Comparison of ENCODE assay signal across 1 cellular context in the genomic region with DNA sequence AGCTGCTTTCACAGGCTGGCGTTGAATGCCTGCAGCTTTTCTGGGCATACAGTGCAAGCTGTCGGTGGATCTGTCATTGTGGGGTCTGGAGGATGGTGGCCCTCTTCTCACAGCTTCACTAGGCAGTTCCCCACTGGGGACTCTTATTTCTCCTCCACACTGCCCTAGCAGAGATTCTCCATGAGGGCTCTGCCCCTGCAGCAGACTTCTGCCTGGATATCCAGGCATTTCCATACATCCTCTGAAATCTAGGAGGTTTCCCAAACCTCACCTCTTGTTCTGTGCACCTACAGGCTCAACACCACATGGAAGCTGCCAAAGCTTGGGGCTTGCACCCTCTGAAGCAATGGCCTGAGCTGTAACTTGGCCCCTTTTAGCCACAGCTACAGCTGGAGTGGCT. TPM values are rescaled to one million over a fixed set of nuclear protein-coding genes. Genes with fewer than 3 reads are reported as not detected.
"Had no signal": no experiment of that assay in that cellular context is flagged by ENCODE, and none has a peak within 500 bp of the region (broad histone marks: within the 10 kb centered on the region; RNA-seq: fewer than 3 reads in every experiment).

No MANE protein-coding gene starts in this region.

RNA-seq across cellular contexts. Expression of a gene that starts 9.6 kb away (rescaled TPM):
- polyA plus RNA-seq: smooth muscle cell had no signal
